In genomic region chr19:47891923-47892666, GRCh38 we compare ENCODE assay signal across 16 cellular contexts. TPM values are rescaled to one million over a fixed set of nuclear protein-coding genes. Genes with fewer than 3 reads are reported as not detected.
DNase-seq lines count a peak whose midpoint lies in the region; ATAC-seq and TF ChIP-seq lines count a peak whose summit lies in the region.
"Had no signal": no experiment of that assay in that cellular context is flagged by ENCODE, and none has a peak within 500 bp of the region (broad histone marks: within the 10 kb centered on the region; RNA-seq: fewer than 3 reads in every experiment).

No MANE protein-coding gene starts in this region.

- no peak overlapping the region for H3K4me3 ChIP-seq in H7 (ENCODE audit: insufficient read depth, low read depth, low read length)
- H3K4me3 ChIP-seq: prostate gland, thyroid gland had no signal

- DNase-seq in H7 = peak; percentile 40
- DNase-seq in WTC11 (ENCODE audit: low spot score) = no peak
- DNase-seq in left colon = no peak
- DNase-seq in progenitor cell of endocrine pancreas (ENCODE audit: low spot score, unreplicated experiment) = no peak
- DNase-seq in SHP77 (lab: John Stamatoyannopoulos, UW) = no peak
- no peak for DNase-seq in immature natural killer cell
- DNase-seq in activated CD4-positive, alpha-beta T cell treated with anti-CD3 and anti-CD28 coated beads for 4 hours = no peak
- DNase-seq: activated naive CD8-positive, alpha-beta T cell treated with anti-CD3 and anti-CD28 coated beads, Interleukin-2, amount 50 U/mL, for 24 hours; activated T-cell treated with anti-CD3 and anti-CD28 coated beads for 4 hours; NCI-H446 treated with DMSO at 0.1 percent for 48 hours; SW 1271; thyroid gland had no signal

- peaks cover 16% of the 10 kb centered on the region for H3K36me3 Mint-ChIP-seq in WTC11
- H3K36me3 Mint-ChIP-seq in progenitor cell of endocrine pancreas (ENCODE audit: insufficient read depth) = peaks cover 1% of the 10 kb centered on the region
- no peaks in the 10 kb centered on the region for H3K36me3 Mint-ChIP-seq in immature natural killer cell

- CTCF ChIA-PET in WTC11 (lab: Charles Lee) = interaction anchor here (0.9 to 1.9 kb wide), 2 partner anchors 23 to 43 kb away, joined by 3 to 11 read pairs; no protein-coding TSS in a partner anchor

- intact Hi-C loops in left colon (cut with DNase I, micrococcal nuclease) = no loop called here

- H3K27me3 ChIP-seq in H7 (ENCODE audit: control insufficient read depth, insufficient read depth, low read length) = no peaks in the 10 kb centered on the region
- H3K27me3 ChIP-seq: thyroid gland had no signal

- TF ChIP-seq CTCF in WTC11 (IDR thresholded peaks at IDR 0.05) = no peak
- no peak for TF ChIP-seq CTCF in progenitor cell of endocrine pancreas (IDR thresholded peaks at IDR 0.05; ENCODE audit: unreplicated experiment)

- POLR2A ChIA-PET in WTC11 (lab: Charles Lee) = no interaction called here

- ATAC-seq in WTC11 (peak; percentile 51), left colon (peak; percentile 41), HG02642 (IDR thresholded peaks at IDR 0.05; ENCODE audit: poor library complexity, unreplicated experiment) (no peak)
- ATAC-seq: activated naive CD8-positive, alpha-beta T cell treated with anti-CD3 and anti-CD28 coated beads, Interleukin-2, amount 50 U/mL, for 24 hours had no signal

- H3K27me3 Mint-ChIP-seq in WTC11 (ENCODE audit: low read depth) = no peaks in the 10 kb centered on the region
- H3K27me3 Mint-ChIP-seq in progenitor cell of endocrine pancreas = no peaks in the 10 kb centered on the region
- peaks cover 0 to 3% (median 3%) of the 10 kb centered on the region in 3 donors for H3K27me3 Mint-ChIP-seq in immature natural killer cell (ENCODE audit: low read depth in 3 of 3)

- H3K4me1 Mint-ChIP-seq in WTC11 = no peaks in the 10 kb centered on the region
- peaks cover 7% of the 10 kb centered on the region for H3K4me1 Mint-ChIP-seq in progenitor cell of endocrine pancreas (ENCODE audit: low read depth)
- H3K4me1 Mint-ChIP-seq in immature natural killer cell = no peaks in the 10 kb centered on the region
- H3K4me1 Mint-ChIP-seq: activated naive CD8-positive, alpha-beta T cell treated with anti-CD3 and anti-CD28 coated beads, Interleukin-2, amount 50 U/mL, for 24 hours had no signal

- H3K27ac Mint-ChIP-seq in WTC11 = 0 out of 2 replicates have a peak overlapping the region, but pooled peaks have one; percentile 1
- H3K27ac Mint-ChIP-seq in progenitor cell of endocrine pancreas = peak overlapping the region; percentile 21
- H3K27ac Mint-ChIP-seq in immature natural killer cell = no peak overlapping the region
- H3K27ac Mint-ChIP-seq: activated naive CD8-positive, alpha-beta T cell treated with anti-CD3 and anti-CD28 coated beads, Interleukin-2, amount 50 U/mL, for 24 hours had no signal

- H3K4me3 Mint-ChIP-seq in WTC11 = no peak overlapping the region
- H3K4me3 Mint-ChIP-seq in progenitor cell of endocrine pancreas (ENCODE audit: low read depth) = no peak overlapping the region
- no peak overlapping the region for H3K4me3 Mint-ChIP-seq in immature natural killer cell
- H3K4me3 Mint-ChIP-seq: activated naive CD8-positive, alpha-beta T cell treated with anti-CD3 and anti-CD28 coated beads, Interleukin-2, amount 50 U/mL, for 24 hours had no signal

- H3K9me3 Mint-ChIP-seq in WTC11 (peaks cover 18% of the 10 kb centered on the region), progenitor cell of endocrine pancreas (ENCODE audit: low read depth) (no peaks in the 10 kb centered on the region), immature natural killer cell (no peaks in the 10 kb centered on the region)
- H3K9me3 Mint-ChIP-seq: activated naive CD8-positive, alpha-beta T cell treated with anti-CD3 and anti-CD28 coated beads, Interleukin-2, amount 50 U/mL, for 24 hours had no signal

- no peaks in the 10 kb centered on the region for H3K36me3 ChIP-seq in H7 (replicated peaks; ENCODE audit: control insufficient read depth, insufficient read depth, low read length)
- H3K36me3 ChIP-seq: prostate gland, thyroid gland had no signal

TF ChIP-seq in WTC11, 78 proteins besides CTCF, POLR2A, EP300 and RAD21 (continues in another document):
- TF ChIP-seq, protein P1, sequence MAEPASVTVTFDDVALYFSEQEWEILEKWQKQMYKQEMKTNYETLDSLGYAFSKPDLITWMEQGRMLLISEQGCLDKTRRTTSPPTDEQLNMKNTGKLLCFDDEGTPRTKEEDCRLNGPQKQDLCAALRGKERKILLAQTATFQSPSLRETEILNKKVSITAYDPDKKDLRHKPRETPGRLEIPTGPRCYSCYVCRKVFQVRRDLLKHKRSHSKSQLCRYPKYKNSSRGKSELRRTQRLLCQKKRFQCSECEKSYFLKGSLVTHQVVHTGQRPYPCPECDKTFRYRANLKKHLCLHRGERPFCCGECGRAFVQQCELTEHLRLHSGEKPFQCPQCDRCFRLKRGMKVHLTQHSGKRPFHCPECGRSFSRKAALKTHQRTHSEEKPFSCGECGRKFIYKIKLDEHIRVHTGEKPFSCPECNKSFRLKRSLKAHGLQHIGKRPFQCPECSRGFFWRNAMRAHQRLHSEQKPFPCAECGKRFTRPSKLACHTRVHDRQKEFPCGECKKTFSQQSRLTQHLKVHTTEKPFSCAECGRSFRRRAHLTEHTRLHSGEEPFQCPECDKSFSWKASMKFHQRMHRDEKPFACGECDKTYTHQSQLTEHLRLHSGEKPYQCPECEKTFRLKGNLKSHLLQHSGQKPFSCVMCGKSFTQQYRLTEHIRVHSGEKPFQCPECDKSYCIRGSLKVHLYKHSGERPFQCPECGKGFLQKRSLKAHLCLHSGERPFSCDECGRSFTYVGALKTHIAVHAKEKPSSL (CRISPR knock-in tag; conservative IDR thresholded peaks at IDR 0.05) = no peak
- no peak for TF ChIP-seq NR3C1 (CRISPR knock-in tag; conservative IDR thresholded peaks at IDR 0.05; ENCODE audit: low read depth)
- TF ChIP-seq ZNF317 (CRISPR knock-in tag; IDR thresholded peaks at IDR 0.05; ENCODE audit: borderline replicate concordance, low read depth) = no peak
- no peak for TF ChIP-seq ERG (CRISPR knock-in tag; IDR thresholded peaks at IDR 0.05)
- no peak for TF ChIP-seq E2F1 (CRISPR knock-in tag; IDR thresholded peaks at IDR 0.05)
- no peak for TF ChIP-seq ATF3 (CRISPR knock-in tag; conservative IDR thresholded peaks at IDR 0.05)
- no peak for TF ChIP-seq E2F4 (CRISPR knock-in tag; IDR thresholded peaks at IDR 0.05; ENCODE audit: borderline replicate concordance, low read depth)
- TF ChIP-seq ZNF232 (CRISPR knock-in tag; IDR thresholded peaks at IDR 0.05) = no peak
- no peak for TF ChIP-seq ZBTB43 (CRISPR knock-in tag; IDR thresholded peaks at IDR 0.05)
- TF ChIP-seq CBFB (CRISPR knock-in tag; IDR thresholded peaks at IDR 0.05; ENCODE audit: low read depth) = no peak
- TF ChIP-seq ELF4 (CRISPR knock-in tag; IDR thresholded peaks at IDR 0.05; ENCODE audit: low read depth) = no peak
- no peak for TF ChIP-seq RELA (CRISPR knock-in tag; IDR thresholded peaks at IDR 0.05; ENCODE audit: borderline replicate concordance)

RNA-seq across cellular contexts. Expression of gene SULT2A1, which starts 6.0 kb away (rescaled TPM):
- total RNA-seq in H7 (2014; rRNA removed; shearing (Covaris generic)) = not detected in 2 replicates
- total RNA-seq in WTC11 (2021) = 0.18 to 0.32 TPM (median 0.31 TPM) in 3 replicates
- under 1 TPM in 1 of 2 donors, not detected in 1; 0.67 TPM for total RNA-seq in left colon
- not detected in 2 replicates for total RNA-seq in progenitor cell of endocrine pancreas
- not detected for polyA plus RNA-seq in immature natural killer cell
- total RNA-seq: fibroblast of lung, mononuclear cell, prostate gland, thyroid gland had no signal
- polyA plus RNA-seq: fibroblast of lung had no signal

RNA-seq across cellular contexts. Expression of gene TPRX2, which starts 33.1 kb away (rescaled TPM):
- not detected in 2 replicates for total RNA-seq in H7 (2014; rRNA removed; shearing (Covaris generic))
- total RNA-seq in WTC11 (2021) (not detected in 3 replicates), left colon (not detected), progenitor cell of endocrine pancreas (not detected in 2 replicates)
- polyA plus RNA-seq in immature natural killer cell = not detected
- total RNA-seq: fibroblast of lung, mononuclear cell, prostate gland, thyroid gland had no signal
- polyA plus RNA-seq: fibroblast of lung had no signal

Comparison
In these comparisons a context has a peak if more than half of its experiments do, and no peak if none do; other contexts are left out.
1. H3K27ac Mint-ChIP-seq: peak in WTC11 (single experiment) and progenitor cell of endocrine pancreas (single experiment); none in immature natural killer cell (0 of 6).